ENCODE assay signal across 1 cellular context in genomic region chr1:66542811-66543767, GRCh38.
TF ChIP-seq lines count a peak whose summit lies in the region.

No MANE protein-coding gene starts in this region.

TF ChIP-seq in HepG2, 621 proteins besides CTCF, POLR2A, EP300 and RAD21 (continued from another document and continues in another):
- TF ChIP-seq UBTF (CRISPR knock-in tag; IDR thresholded peaks at IDR 0.05), result no peak
- TF ChIP-seq ZNF788 (CRISPR knock-in tag; IDR thresholded peaks at IDR 0.05; ENCODE audit: borderline replicate concordance), result peak; percentile 48; the same call in 1 of the 2 replicates
- TF ChIP-seq ZNF850 (CRISPR knock-in tag; conservative IDR thresholded peaks at IDR 0.05), result no peak
- TF ChIP-seq ZNF292 (CRISPR knock-in tag; IDR thresholded peaks at IDR 0.05; ENCODE audit: borderline replicate concordance, low read depth), result peak; percentile 48; the same call in 1 of the 2 replicates
- TF ChIP-seq ZNF160 (CRISPR knock-in tag; IDR thresholded peaks at IDR 0.05), result peak; percentile 18
- TF ChIP-seq PHF21A (CRISPR knock-in tag; IDR thresholded peaks at IDR 0.05), result peak; percentile 37; the same call in 1 of the 2 replicates
- peak; percentile 84 for TF ChIP-seq MED1 (CRISPR knock-in tag; IDR thresholded peaks at IDR 0.05)
- peak; percentile 97 for TF ChIP-seq TBX2 (CRISPR knock-in tag; IDR thresholded peaks at IDR 0.05; ENCODE audit: borderline replicate concordance)
- TF ChIP-seq HNF4A (CRISPR knock-in tag; IDR thresholded peaks at IDR 0.05), result peak; percentile 78
- peak in 1 of 2 experiments; percentile 74; a peak in 2 of 4 replicates for TF ChIP-seq KLF16 (CRISPR knock-in tag; IDR thresholded peaks at IDR 0.05)
- TF ChIP-seq ZNF326 (CRISPR knock-in tag; IDR thresholded peaks at IDR 0.05; ENCODE audit: borderline replicate concordance), result no peak
- TF ChIP-seq MEF2D (CRISPR knock-in tag; IDR thresholded peaks at IDR 0.05), result peak; percentile 99
- peak; percentile 45 for TF ChIP-seq ZBTB7B (CRISPR knock-in tag; IDR thresholded peaks at IDR 0.05)
- peak; percentile 71; the same call in 1 of the 2 replicates for TF ChIP-seq FOXO1 (CRISPR knock-in tag; IDR thresholded peaks at IDR 0.05)
- no peak for TF ChIP-seq TRIM24 (CRISPR knock-in tag; IDR thresholded peaks at IDR 0.05)
- peak; percentile 49; the same call in 1 of the 2 replicates for TF ChIP-seq SPEN (CRISPR knock-in tag; IDR thresholded peaks at IDR 0.05; ENCODE audit: low read depth)
- TF ChIP-seq NFYC (CRISPR knock-in tag; IDR thresholded peaks at IDR 0.05), result peak; percentile 14; the same call in 1 of the 2 replicates
- TF ChIP-seq MIER3 (CRISPR knock-in tag; IDR thresholded peaks at IDR 0.05; ENCODE audit: borderline replicate concordance), result peak; percentile 88; the same call in 1 of the 2 replicates
- TF ChIP-seq AGO1 (IDR thresholded peaks at IDR 0.05; ENCODE audit: low read depth, low read length, poor library complexity, severe bottlenecking), result no peak
- TF ChIP-seq RXRB (CRISPR knock-in tag; IDR thresholded peaks at IDR 0.05; ENCODE audit: borderline replicate concordance), result peak; percentile 93
- peak; percentile 54; the same call in 1 of the 2 replicates for TF ChIP-seq CHD2 (IDR thresholded peaks at IDR 0.05; ENCODE audit: low read depth, low read length)
- TF ChIP-seq FOXJ3 (CRISPR knock-in tag; IDR thresholded peaks at IDR 0.05; ENCODE audit: borderline replicate concordance), result peak; percentile 69; the same call in 1 of the 2 replicates
- TF ChIP-seq ZBTB21 (CRISPR knock-in tag; IDR thresholded peaks at IDR 0.05), result peak; percentile 94
- TF ChIP-seq, protein P1, sequence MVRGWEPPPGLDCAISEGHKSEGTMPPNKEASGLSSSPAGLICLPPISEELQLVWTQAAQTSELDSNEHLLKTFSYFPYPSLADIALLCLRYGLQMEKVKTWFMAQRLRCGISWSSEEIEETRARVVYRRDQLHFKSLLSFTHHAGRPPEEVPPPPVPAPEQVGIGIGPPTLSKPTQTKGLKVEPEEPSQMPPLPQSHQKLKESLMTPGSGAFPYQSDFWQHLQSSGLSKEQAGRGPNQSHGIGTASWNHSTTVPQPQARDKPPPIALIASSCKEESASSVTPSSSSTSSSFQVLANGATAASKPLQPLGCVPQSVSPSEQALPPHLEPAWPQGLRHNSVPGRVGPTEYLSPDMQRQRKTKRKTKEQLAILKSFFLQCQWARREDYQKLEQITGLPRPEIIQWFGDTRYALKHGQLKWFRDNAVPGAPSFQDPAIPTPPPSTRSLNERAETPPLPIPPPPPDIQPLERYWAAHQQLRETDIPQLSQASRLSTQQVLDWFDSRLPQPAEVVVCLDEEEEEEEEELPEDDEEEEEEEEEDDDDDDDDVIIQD (CRISPR knock-in tag; IDR thresholded peaks at IDR 0.05; ENCODE audit: low read depth), result peak; percentile 84; the same call in 1 of the 2 replicates
- 0 out of 2 replicates have a peak, but pooled peaks have one; percentile 34 for TF ChIP-seq ZNF558 (CRISPR knock-in tag; IDR thresholded peaks at IDR 0.05; ENCODE audit: borderline replicate concordance)
- 0 out of 2 replicates have a peak, but pooled peaks have one; percentile 43 for TF ChIP-seq ZBTB26 (CRISPR knock-in tag; IDR thresholded peaks at IDR 0.05; ENCODE audit: borderline replicate concordance)
- TF ChIP-seq SALL2 (CRISPR knock-in tag; IDR thresholded peaks at IDR 0.05), result 0 out of 2 replicates have a peak, but pooled peaks have one; percentile 36
- no peak for TF ChIP-seq TAF1 (CRISPR knock-in tag; IDR thresholded peaks at IDR 0.05)
- peak; percentile 24; the same call in 1 of the 2 replicates for TF ChIP-seq JUN (CRISPR knock-in tag; IDR thresholded peaks at IDR 0.05)
- TF ChIP-seq, protein P2, sequence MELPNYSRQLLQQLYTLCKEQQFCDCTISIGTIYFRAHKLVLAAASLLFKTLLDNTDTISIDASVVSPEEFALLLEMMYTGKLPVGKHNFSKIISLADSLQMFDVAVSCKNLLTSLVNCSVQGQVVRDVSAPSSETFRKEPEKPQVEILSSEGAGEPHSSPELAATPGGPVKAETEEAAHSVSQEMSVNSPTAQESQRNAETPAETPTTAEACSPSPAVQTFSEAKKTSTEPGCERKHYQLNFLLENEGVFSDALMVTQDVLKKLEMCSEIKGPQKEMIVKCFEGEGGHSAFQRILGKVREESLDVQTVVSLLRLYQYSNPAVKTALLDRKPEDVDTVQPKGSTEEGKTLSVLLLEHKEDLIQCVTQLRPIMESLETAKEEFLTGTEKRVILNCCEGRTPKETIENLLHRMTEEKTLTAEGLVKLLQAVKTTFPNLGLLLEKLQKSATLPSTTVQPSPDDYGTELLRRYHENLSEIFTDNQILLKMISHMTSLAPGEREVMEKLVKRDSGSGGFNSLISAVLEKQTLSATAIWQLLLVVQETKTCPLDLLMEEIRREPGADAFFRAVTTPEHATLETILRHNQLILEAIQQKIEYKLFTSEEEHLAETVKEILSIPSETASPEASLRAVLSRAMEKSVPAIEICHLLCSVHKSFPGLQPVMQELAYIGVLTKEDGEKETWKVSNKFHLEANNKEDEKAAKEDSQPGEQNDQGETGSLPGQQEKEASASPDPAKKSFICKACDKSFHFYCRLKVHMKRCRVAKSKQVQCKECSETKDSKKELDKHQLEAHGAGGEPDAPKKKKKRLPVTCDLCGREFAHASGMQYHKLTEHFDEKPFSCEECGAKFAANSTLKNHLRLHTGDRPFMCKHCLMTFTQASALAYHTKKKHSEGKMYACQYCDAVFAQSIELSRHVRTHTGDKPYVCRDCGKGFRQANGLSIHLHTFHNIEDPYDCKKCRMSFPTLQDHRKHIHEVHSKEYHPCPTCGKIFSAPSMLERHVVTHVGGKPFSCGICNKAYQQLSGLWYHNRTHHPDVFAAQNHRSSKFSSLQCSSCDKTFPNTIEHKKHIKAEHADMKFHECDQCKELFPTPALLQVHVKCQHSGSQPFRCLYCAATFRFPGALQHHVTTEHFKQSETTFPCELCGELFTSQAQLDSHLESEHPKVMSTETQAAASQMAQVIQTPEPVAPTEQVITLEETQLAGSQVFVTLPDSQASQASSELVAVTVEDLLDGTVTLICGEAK (IDR thresholded peaks at IDR 0.05), result no peak
- TF ChIP-seq, protein P2 (CRISPR knock-in tag; IDR thresholded peaks at IDR 0.05), result no peak
- TF ChIP-seq, protein P3, sequence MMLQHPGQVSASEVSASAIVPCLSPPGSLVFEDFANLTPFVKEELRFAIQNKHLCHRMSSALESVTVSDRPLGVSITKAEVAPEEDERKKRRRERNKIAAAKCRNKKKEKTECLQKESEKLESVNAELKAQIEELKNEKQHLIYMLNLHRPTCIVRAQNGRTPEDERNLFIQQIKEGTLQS (CRISPR knock-in tag; IDR thresholded peaks at IDR 0.05), result 0 out of 2 replicates have a peak, but pooled peaks have one; percentile 11
- peak; percentile 28; the same call in 1 of the 2 replicates for TF ChIP-seq ZNF746 (CRISPR knock-in tag; IDR thresholded peaks at IDR 0.05)
- peak; percentile 80; the same call in 1 of the 2 replicates for TF ChIP-seq RXRA (CRISPR knock-in tag; IDR thresholded peaks at IDR 0.05)
- no peak for TF ChIP-seq ZNF670 (CRISPR knock-in tag; IDR thresholded peaks at IDR 0.05; ENCODE audit: borderline replicate concordance)
- TF ChIP-seq SOX6 (IDR thresholded peaks at IDR 0.05), result no peak
- peak; percentile 99 for TF ChIP-seq SOX6 (CRISPR knock-in tag; IDR thresholded peaks at IDR 0.05)
- peak; percentile 43; the same call in 1 of the 2 replicates for TF ChIP-seq ZNF772 (CRISPR knock-in tag; IDR thresholded peaks at IDR 0.05)
- peak; percentile 28; the same call in 1 of the 2 replicates for TF ChIP-seq ZNF614 (CRISPR knock-in tag; IDR thresholded peaks at IDR 0.05; ENCODE audit: borderline replicate concordance)
- TF ChIP-seq SOX5 (CRISPR knock-in tag; IDR thresholded peaks at IDR 0.05; ENCODE audit: borderline replicate concordance), result peak; percentile 99
- TF ChIP-seq MYC (CRISPR knock-in tag; IDR thresholded peaks at IDR 0.05; ENCODE audit: borderline replicate concordance), result no peak
- TF ChIP-seq, protein P4, sequence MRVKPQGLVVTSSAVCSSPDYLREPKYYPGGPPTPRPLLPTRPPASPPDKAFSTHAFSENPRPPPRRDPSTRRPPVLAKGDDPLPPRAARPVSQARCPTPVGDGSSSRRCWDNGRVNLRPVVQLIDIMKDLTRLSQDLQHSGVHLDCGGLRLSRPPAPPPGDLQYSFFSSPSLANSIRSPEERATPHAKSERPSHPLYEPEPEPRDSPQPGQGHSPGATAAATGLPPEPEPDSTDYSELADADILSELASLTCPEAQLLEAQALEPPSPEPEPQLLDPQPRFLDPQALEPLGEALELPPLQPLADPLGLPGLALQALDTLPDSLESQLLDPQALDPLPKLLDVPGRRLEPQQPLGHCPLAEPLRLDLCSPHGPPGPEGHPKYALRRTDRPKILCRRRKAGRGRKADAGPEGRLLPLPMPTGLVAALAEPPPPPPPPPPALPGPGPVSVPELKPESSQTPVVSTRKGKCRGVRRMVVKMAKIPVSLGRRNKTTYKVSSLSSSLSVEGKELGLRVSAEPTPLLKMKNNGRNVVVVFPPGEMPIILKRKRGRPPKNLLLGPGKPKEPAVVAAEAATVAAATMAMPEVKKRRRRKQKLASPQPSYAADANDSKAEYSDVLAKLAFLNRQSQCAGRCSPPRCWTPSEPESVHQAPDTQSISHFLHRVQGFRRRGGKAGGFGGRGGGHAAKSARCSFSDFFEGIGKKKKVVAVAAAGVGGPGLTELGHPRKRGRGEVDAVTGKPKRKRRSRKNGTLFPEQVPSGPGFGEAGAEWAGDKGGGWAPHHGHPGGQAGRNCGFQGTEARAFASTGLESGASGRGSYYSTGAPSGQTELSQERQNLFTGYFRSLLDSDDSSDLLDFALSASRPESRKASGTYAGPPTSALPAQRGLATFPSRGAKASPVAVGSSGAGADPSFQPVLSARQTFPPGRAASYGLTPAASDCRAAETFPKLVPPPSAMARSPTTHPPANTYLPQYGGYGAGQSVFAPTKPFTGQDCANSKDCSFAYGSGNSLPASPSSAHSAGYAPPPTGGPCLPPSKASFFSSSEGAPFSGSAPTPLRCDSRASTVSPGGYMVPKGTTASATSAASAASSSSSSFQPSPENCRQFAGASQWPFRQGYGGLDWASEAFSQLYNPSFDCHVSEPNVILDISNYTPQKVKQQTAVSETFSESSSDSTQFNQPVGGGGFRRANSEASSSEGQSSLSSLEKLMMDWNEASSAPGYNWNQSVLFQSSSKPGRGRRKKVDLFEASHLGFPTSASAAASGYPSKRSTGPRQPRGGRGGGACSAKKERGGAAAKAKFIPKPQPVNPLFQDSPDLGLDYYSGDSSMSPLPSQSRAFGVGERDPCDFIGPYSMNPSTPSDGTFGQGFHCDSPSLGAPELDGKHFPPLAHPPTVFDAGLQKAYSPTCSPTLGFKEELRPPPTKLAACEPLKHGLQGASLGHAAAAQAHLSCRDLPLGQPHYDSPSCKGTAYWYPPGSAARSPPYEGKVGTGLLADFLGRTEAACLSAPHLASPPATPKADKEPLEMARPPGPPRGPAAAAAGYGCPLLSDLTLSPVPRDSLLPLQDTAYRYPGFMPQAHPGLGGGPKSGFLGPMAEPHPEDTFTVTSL (CRISPR knock-in tag; IDR thresholded peaks at IDR 0.05; ENCODE audit: borderline replicate concordance), result peak; percentile 93
- 0 out of 2 replicates have a peak, but pooled peaks have one; percentile 26 for TF ChIP-seq SATB2 (CRISPR knock-in tag; IDR thresholded peaks at IDR 0.05)
